In the genomic region with DNA sequence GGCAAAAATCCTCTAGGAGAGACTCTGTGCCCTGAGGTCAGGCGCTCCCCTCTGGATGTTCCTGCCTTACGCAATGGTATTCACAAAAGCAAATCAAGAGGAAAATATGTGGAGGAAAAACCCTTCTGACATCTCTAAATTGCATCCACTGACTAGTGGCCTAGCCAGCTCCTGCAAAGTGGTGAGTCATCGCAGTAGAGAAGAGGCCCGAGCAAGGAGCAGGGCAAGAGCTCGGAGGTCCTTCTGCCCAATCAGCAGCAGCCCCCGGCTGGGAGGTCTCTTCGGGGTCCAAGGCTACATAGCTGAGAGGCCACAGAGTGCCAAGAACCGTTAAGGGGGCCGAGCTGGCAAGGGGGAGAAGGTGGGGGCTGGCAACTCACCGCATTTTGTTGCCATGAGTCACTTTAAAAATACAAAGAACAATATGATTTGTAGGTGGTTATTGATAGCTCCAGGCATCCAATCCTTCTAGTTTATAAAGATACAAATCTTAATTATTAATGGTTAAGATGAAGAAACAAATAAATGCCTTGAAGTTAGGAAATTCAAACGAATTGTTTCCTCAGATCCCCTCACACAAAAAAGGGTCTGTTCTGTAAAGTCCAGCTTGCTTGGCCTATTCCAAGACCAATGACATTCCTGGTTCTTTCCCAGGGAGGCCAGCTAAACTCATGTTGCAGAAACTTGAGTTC, we compare ENCODE assay signal across 9 cellular contexts.
DNase-seq lines count a peak whose midpoint lies in the region; ATAC-seq, FAIRE-seq and TF ChIP-seq lines count a peak whose summit lies in the region.
"Had no signal": no experiment of that assay in that cellular context is flagged by ENCODE, and none has a peak within 500 bp of the region (broad histone marks: within the 10 kb centered on the region; RNA-seq: fewer than 3 reads in every experiment).

No MANE protein-coding gene starts in this region.

- no peak overlapping the region for H3K4me3 Mint-ChIP-seq in T-cell
- H3K4me3 Mint-ChIP-seq: activated naive CD4-positive, alpha-beta T cell treated with anti-CD3 and anti-CD28 coated beads, Interleukin-2, amount 50 U/mL, for 24 hours had no signal

- DNase-seq in bronchial epithelial cell (ENCODE audit: low read depth) (peak; percentile 98), HepG2 (ENCODE audit: low spot score) (peak; percentile 97), transverse colon (peak; percentile 28), T-cell (no peak)

- no peaks in the 10 kb centered on the region for H3K4me1 Mint-ChIP-seq in T-cell
- H3K4me1 Mint-ChIP-seq: activated naive CD4-positive, alpha-beta T cell treated with anti-CD3 and anti-CD28 coated beads, Interleukin-2, amount 50 U/mL, for 24 hours had no signal

- no peaks in the 10 kb centered on the region for H3K9me3 ChIP-seq in HUES48 (ENCODE audit: control insufficient read depth, insufficient read depth, low read length)
- H3K9me3 ChIP-seq in HepG2 (ENCODE audit: low read length): no peaks in the 10 kb centered on the region
- H3K9me3 ChIP-seq in transverse colon: no peaks in the 10 kb centered on the region

- TF ChIP-seq RAD21 in HepG2 (CRISPR knock-in tag; IDR thresholded peaks at IDR 0.05): peak; percentile 43; the same call in 1 of the 2 replicates

- no peak overlapping the region for H3K27ac Mint-ChIP-seq in T-cell
- H3K27ac Mint-ChIP-seq: activated naive CD4-positive, alpha-beta T cell treated with anti-CD3 and anti-CD28 coated beads, Interleukin-2, amount 50 U/mL, for 24 hours had no signal

- H3K27me3 ChIP-seq in HUES48 (ENCODE audit: control insufficient read depth, insufficient read depth, low read length): no peaks in the 10 kb centered on the region
- H3K27me3 ChIP-seq in bronchial epithelial cell (ENCODE audit: control insufficient read depth, insufficient read depth, low read length): no peaks in the 10 kb centered on the region
- H3K27me3 ChIP-seq in HepG2 (ENCODE audit: control insufficient read depth in 1 of 2, insufficient read depth in 2 of 2, low read length in 2 of 2): no peaks in the 10 kb centered on the region
- no peaks in the 10 kb centered on the region for H3K27me3 ChIP-seq in transverse colon

- peaks cover 0 to 2% of the 10 kb centered on the region in 2 donors for H3K27me3 Mint-ChIP-seq in T-cell

- H3K9ac ChIP-seq in HUES48 (ENCODE audit: low read depth, low read length) (no peak overlapping the region), HepG2 (ENCODE audit: insufficient read depth, low read depth, low read length) (peak overlapping the region; percentile 74)

- ATAC-seq in HepG2 (peak; percentile 95), HG03469 (IDR thresholded peaks at IDR 0.05; ENCODE audit: unreplicated experiment) (no peak), T-cell (replicated peaks in 1 of 4) (no peak), HG03108 (IDR thresholded peaks at IDR 0.05; ENCODE audit: unreplicated experiment) (no peak), HG03280 (IDR thresholded peaks at IDR 0.05; ENCODE audit: unreplicated experiment) (no peak)

- no peaks in the 10 kb centered on the region for H3K36me3 ChIP-seq in HUES48 (ENCODE audit: control insufficient read depth, insufficient read depth, low read length)
- H3K36me3 ChIP-seq in bronchial epithelial cell (ENCODE audit: control insufficient read depth, insufficient read depth, low read length): no peaks in the 10 kb centered on the region
- no peaks in the 10 kb centered on the region for H3K36me3 ChIP-seq in HepG2 (replicated peaks in 1 of 2; ENCODE audit: control insufficient read depth in 1 of 2, insufficient read depth in 2 of 2, low read length in 2 of 2)
- no peaks in the 10 kb centered on the region for H3K36me3 ChIP-seq in transverse colon

- no peaks in the 10 kb centered on the region for H3K79me2 ChIP-seq in HepG2 (ENCODE audit: insufficient read depth, low read length)

- CTCF ChIA-PET in HepG2 (lab: Yijun Ruan, JAX; ENCODE audit: low intra/inter-chr PET ratio, low total read pairs) (interaction anchor here (0.8 kb wide), 1 partner anchor 24 kb away, joined by 3 read pairs; no protein-coding TSS in a partner anchor), T-cell (lab: Charles Lee) (no interaction called here)

- no peaks in the 10 kb centered on the region for H4K20me1 ChIP-seq in HepG2 (ENCODE audit: insufficient read depth, low read length)

- H3K4me2 ChIP-seq in HepG2 (ENCODE audit: low read depth, low read length): peak overlapping the region; percentile 64

- in situ Hi-C loops in HepG2 (cut with HindIII; ENCODE audit: extremely low pct_ligation_motif_present, low pct_unique_long_range_greater_than_20kb): no loop called here
- in situ Hi-C loops in transverse colon (cut with MboI; ENCODE audit: low pct_ligation_motif_present in 1 of 4, low pct_unique_long_range_greater_than_20kb in 1 of 4, low sequenced_read_pairs in 3 of 4): no loop called here

- BruUV-seq in HepG2 (replicated peaks; lab: Mats Ljungman, UMichigan): no TSS peak

- FAIRE-seq in bronchial epithelial cell (lab: Jason Lieb, UNC) (peak; percentile 43), HepG2 (lab: Jason Lieb, UNC) (peak; percentile 64)

- POLR2A ChIA-PET in HepG2 (lab: Yijun Ruan, JAX) (interaction anchor here (0.7 to 6.9 kb wide), 32 partner anchors 9 to 1905 kb away, joined by 3 to 167 read pairs (median 4); a partner anchor contains a TSS), T-cell (lab: Charles Lee) (no interaction called here)

- peak; percentile 16 to 87; a peak in 3 of 4 replicates for TF ChIP-seq EP300 in HepG2 (IDR thresholded peaks at IDR 0.05; ENCODE audit: low read depth in 2 of 2, low read length in 2 of 2)
- peak; percentile 74 for TF ChIP-seq EP300 in HepG2 (CRISPR knock-in tag; IDR thresholded peaks at IDR 0.05; ENCODE audit: borderline replicate concordance)
- no peak for TF ChIP-seq EP300 in transverse colon (IDR thresholded peaks at IDR 0.05; ENCODE audit: low read depth)

- no peaks in the 10 kb centered on the region for H3K9me3 Mint-ChIP-seq in T-cell
- H3K9me3 Mint-ChIP-seq: activated naive CD4-positive, alpha-beta T cell treated with anti-CD3 and anti-CD28 coated beads, Interleukin-2, amount 50 U/mL, for 24 hours had no signal

- TF ChIP-seq POLR2A in HepG2 (IDR thresholded peaks at IDR 0.05; ENCODE audit: insufficient read depth in 1 of 2, low read depth in 2 of 2, low read length in 2 of 2) (peak in 1 of 2 experiments; percentile 49; a peak in 2 of 4 replicates), transverse colon (IDR thresholded peaks at IDR 0.05) (no peak)

- H3K36me3 Mint-ChIP-seq in T-cell: no peaks in the 10 kb centered on the region
- H3K36me3 Mint-ChIP-seq: activated naive CD4-positive, alpha-beta T cell treated with anti-CD3 and anti-CD28 coated beads, Interleukin-2, amount 50 U/mL, for 24 hours had no signal

- H3K27ac ChIP-seq in HUES48 (ENCODE audit: low read depth, low read length) (peak overlapping the region; percentile 69), HepG2 (ENCODE audit: extremely low read length, insufficient read depth, low read length) (peak overlapping the region; percentile 92), transverse colon (peak overlapping the region; percentile 49 to 84 (median 73))

- intact Hi-C loops in HepG2 (cut with micrococcal nuclease; ENCODE audit: unreplicated experiment): loop anchor here (1.0 to 10.0 kb wide), 3 partner anchors 23 to 312 kb away; no protein-coding TSS in a partner anchor
- intact Hi-C loops in transverse colon (cut with DNase I; ENCODE audit: low total_unique reads): no loop called here

- H2AFZ ChIP-seq in HepG2 (ENCODE audit: low read length): no peak overlapping the region

- WGBS in HepG2 (ENCODE audit: low lambda C conversion rate): 1% methylated on average over 11 of the region's 11 CpGs
- 61 to 65% methylated on average over 4 to 11 of the region's 11 CpGs for WGBS in transverse colon (ENCODE audit: low coverage in 1 of 2), 2 donors

- H3K4me3 ChIP-seq in HUES48 (ENCODE audit: low read depth, low read length) (no peak overlapping the region), bronchial epithelial cell (ENCODE audit: low read depth, low read length) (no peak overlapping the region), HepG2 (replicated peaks in 1 of 3; ENCODE audit: insufficient read depth in 1 of 3, low read depth in 2 of 3, low read length in 3 of 3) (peak overlapping the region in 2 of 3 experiments; percentile 27 to 28; a peak in 4 of 6 replicates), transverse colon (no peak overlapping the region)

- H3K4me1 ChIP-seq in HUES48 (ENCODE audit: control insufficient read depth, insufficient read depth, low read length) (peaks cover 7% of the 10 kb centered on the region; the same call in 1 of the 2 replicates), HepG2 (ENCODE audit: insufficient read depth, low read length) (peaks cover 68% of the 10 kb centered on the region), transverse colon (peaks cover 0 to 32% (median 4%) of the 10 kb centered on the region in 4 donors)

- TF ChIP-seq CTCF in bronchial epithelial cell (IDR thresholded peaks at IDR 0.05; ENCODE audit: insufficient read depth, low read length, severe bottlenecking) (no peak), HepG2 (CRISPR knock-in tag; IDR thresholded peaks at IDR 0.05) (no peak), transverse colon (IDR thresholded peaks at IDR 0.05) (no peak)

TF ChIP-seq in HepG2, 621 proteins besides CTCF, POLR2A, EP300 and RAD21 (continues in another document):
- TF ChIP-seq, protein P1, sequence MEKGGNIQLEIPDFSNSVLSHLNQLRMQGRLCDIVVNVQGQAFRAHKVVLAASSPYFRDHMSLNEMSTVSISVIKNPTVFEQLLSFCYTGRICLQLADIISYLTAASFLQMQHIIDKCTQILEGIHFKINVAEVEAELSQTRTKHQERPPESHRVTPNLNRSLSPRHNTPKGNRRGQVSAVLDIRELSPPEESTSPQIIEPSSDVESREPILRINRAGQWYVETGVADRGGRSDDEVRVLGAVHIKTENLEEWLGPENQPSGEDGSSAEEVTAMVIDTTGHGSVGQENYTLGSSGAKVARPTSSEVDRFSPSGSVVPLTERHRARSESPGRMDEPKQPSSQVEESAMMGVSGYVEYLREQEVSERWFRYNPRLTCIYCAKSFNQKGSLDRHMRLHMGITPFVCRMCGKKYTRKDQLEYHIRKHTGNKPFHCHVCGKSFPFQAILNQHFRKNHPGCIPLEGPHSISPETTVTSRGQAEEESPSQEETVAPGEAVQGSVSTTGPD (CRISPR knock-in tag; IDR thresholded peaks at IDR 0.05): no peak
- TF ChIP-seq YEATS2 (CRISPR knock-in tag; IDR thresholded peaks at IDR 0.05; ENCODE audit: borderline replicate concordance): no peak
- no peak for TF ChIP-seq MXD4 (CRISPR knock-in tag; IDR thresholded peaks at IDR 0.05)
- TF ChIP-seq ZNF12 (CRISPR knock-in tag; IDR thresholded peaks at IDR 0.05): peak; percentile 30; the same call in 1 of the 2 replicates
- no peak for TF ChIP-seq SP140L (CRISPR knock-in tag; IDR thresholded peaks at IDR 0.05; ENCODE audit: borderline replicate concordance)
- TF ChIP-seq, protein P2, sequence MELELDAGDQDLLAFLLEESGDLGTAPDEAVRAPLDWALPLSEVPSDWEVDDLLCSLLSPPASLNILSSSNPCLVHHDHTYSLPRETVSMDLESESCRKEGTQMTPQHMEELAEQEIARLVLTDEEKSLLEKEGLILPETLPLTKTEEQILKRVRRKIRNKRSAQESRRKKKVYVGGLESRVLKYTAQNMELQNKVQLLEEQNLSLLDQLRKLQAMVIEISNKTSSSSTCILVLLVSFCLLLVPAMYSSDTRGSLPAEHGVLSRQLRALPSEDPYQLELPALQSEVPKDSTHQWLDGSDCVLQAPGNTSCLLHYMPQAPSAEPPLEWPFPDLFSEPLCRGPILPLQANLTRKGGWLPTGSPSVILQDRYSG (CRISPR knock-in tag; IDR thresholded peaks at IDR 0.05): no peak

Comparison
In these comparisons a context has a peak if more than half of its experiments do, and no peak if none do; other contexts are left out.
1. H3K4me3 ChIP-seq: peak in HepG2 (2 of 3); none in HUES48 (single experiment), bronchial epithelial cell (single experiment) and transverse colon (0 of 4).
2. DNase-seq: peak in bronchial epithelial cell (single experiment), HepG2 (single experiment) and transverse colon (single experiment); none in T-cell (0 of 34).
3. Peak in every context shown above with its lines, with median percentiles within 50 percentile points of each other: H3K27ac ChIP-seq.